Comparison of ENCODE assay signal across 8 cellular contexts in genomic region chr7:140696024-140696678, GRCh38. TPM values are rescaled to one million over a fixed set of nuclear protein-coding genes. Genes with fewer than 3 reads are reported as not detected.
A peak's percentile ranks its signal among the peaks of the same experiment; 100 is the strongest.
DNase-seq lines count a peak whose midpoint lies in the region; ATAC-seq and TF ChIP-seq lines count a peak whose summit lies in the region.

No MANE protein-coding gene starts in this region.

- peaks cover 30% of the 10 kb centered on the region for H3K4me1 Mint-ChIP-seq in activated CD4-positive, alpha-beta T cell treated with anti-CD3 and anti-CD28 coated beads for 36 hours

- H3K4me3 Mint-ChIP-seq in activated CD4-positive, alpha-beta T cell treated with anti-CD3 and anti-CD28 coated beads for 36 hours = peak overlapping the region; percentile 90

- POLR2A ChIA-PET in A673 (lab: Charles Lee; ENCODE audit: low non-redundant PET) = interaction anchor here (0.6 kb wide), 1 partner anchor 132 kb away, joined by 13 read pairs; no protein-coding TSS in a partner anchor
- POLR2A ChIA-PET in activated CD4-positive, alpha-beta T cell treated with anti-CD3 and anti-CD28 coated beads for 36 hours (lab: Charles Lee) = no interaction called here

- H3K36me3 Mint-ChIP-seq in activated CD4-positive, alpha-beta T cell treated with anti-CD3 and anti-CD28 coated beads for 36 hours (ENCODE audit: low read depth) = peaks cover 18% of the 10 kb centered on the region

- DNase-seq in A673 (ENCODE audit: low spot score) (peak; percentile 96), NCI-H1092 (lab: John Stamatoyannopoulos, UW) (peak; percentile 95), dorsolateral prefrontal cortex (peak in 9 of 10 donors; percentile 44 to 99 (median 97)), lower leg skin (ENCODE audit: low spot score in 2 of 2) (peak; percentile 93 to 99)
- DNase-seq in activated CD4-positive, alpha-beta T cell treated with anti-CD3 and anti-CD28 coated beads for 36 hours = peak; percentile 98
- DNase-seq in stimulated activated CD4-positive, alpha-beta T cell treated with anti-CD3 and anti-CD28 coated beads, Interleukin-4, amount 100 ng/mL, for 48 hours (ENCODE audit: low read depth in 2 of 2) = peak; percentile 94 to 96

- TF ChIP-seq CTCF in A673 (conservative IDR thresholded peaks at IDR 0.05; ENCODE audit: low read depth, low read length) (no peak), dorsolateral prefrontal cortex (IDR thresholded peaks at IDR 0.05 in 54 of 56, conservative IDR thresholded peaks at IDR 0.05 in 2 of 56; ENCODE audit: low read depth in 1 of 56, partially characterized antibody in 56 of 56) (peak in 1 of 56 donors; percentile 7), lower leg skin (IDR thresholded peaks at IDR 0.05) (no peak)

- intact Hi-C loops in A673 (cut with micrococcal nuclease; ENCODE audit: unreplicated experiment) (loop anchor here (10.0 kb wide), 1 partner anchor 839 kb away; no protein-coding TSS in a partner anchor), dorsolateral prefrontal cortex (cut with DNase I) (loop anchor here in 1 of 2 donors (5.0 kb wide), 2 partner anchors 226 to 316 kb away; partner anchors contain the start of genes BRAF and MRPS33), lower leg skin (cut with DNase I; ENCODE audit: low total_unique reads) (no loop called here)
- intact Hi-C loops in activated CD4-positive, alpha-beta T cell treated with anti-CD3 and anti-CD28 coated beads for 36 hours (cut with DNase I, micrococcal nuclease) = loop anchor here (1.0 to 2.0 kb wide), 10 partner anchors 23 to 1043 kb away; partner anchors contain the start of genes MKRN1 (in 2 of the 2), MRPS33 (in 2 of the 2), AGK (in 1 of the 2) and BRAF (in 1 of the 2)

- no peaks in the 10 kb centered on the region for H3K27me3 ChIP-seq in A673 (replicated peaks; ENCODE audit: insufficient read depth, low read depth, low read length, poor library complexity)
- no peaks in the 10 kb centered on the region for H3K27me3 ChIP-seq in dorsolateral prefrontal cortex

- no peaks in the 10 kb centered on the region for H3K9me3 ChIP-seq in A673 (ENCODE audit: low read depth, low read length, poor library complexity, severe bottlenecking)

- H3K27me3 Mint-ChIP-seq in activated CD4-positive, alpha-beta T cell treated with anti-CD3 and anti-CD28 coated beads for 36 hours = no peaks in the 10 kb centered on the region

- no peaks in the 10 kb centered on the region for H3K36me3 ChIP-seq in A673 (ENCODE audit: insufficient read depth, low read length, poor library complexity, severe bottlenecking)

- BruUV-seq in A673 (replicated peaks; lab: Mats Ljungman, UMichigan) = TSS peak; percentile 87

- peaks cover 13% of the 10 kb centered on the region for H3K4me1 ChIP-seq in A673 (ENCODE audit: insufficient read depth, low read length, poor library complexity, severe bottlenecking)

- ATAC-seq in GM18502 (IDR thresholded peaks at IDR 0.05; ENCODE audit: poor library complexity, unreplicated experiment) (peak; percentile 5), HG02840 (IDR thresholded peaks at IDR 0.05; ENCODE audit: low FRiP score, unreplicated experiment) (no peak)
- no peak for ATAC-seq in activated CD4-positive, alpha-beta T cell treated with anti-CD3 and anti-CD28 coated beads for 36 hours

- WGBS in lower leg skin, 2 donors = 17 to 22% methylated on average over 22 of the region's 23 CpGs

- H3K27ac ChIP-seq in A673 (ENCODE audit: low read depth, low read length, poor library complexity, severe bottlenecking) (peak overlapping the region; percentile 89), dorsolateral prefrontal cortex (peak overlapping the region; percentile 72 to 100 (median 97))

- H3K27ac Mint-ChIP-seq in activated CD4-positive, alpha-beta T cell treated with anti-CD3 and anti-CD28 coated beads for 36 hours = peak overlapping the region; percentile 97

- H3K4me3 ChIP-seq in A673 (ENCODE audit: low read depth, low read length, poor library complexity, severe bottlenecking) (peak overlapping the region; percentile 81), dorsolateral prefrontal cortex (peak overlapping the region; percentile 59 to 97 (median 86)), lower leg skin (ENCODE audit: low read depth, poor library complexity, severe bottlenecking) (peak overlapping the region; percentile 73)

- CTCF ChIA-PET in A673 (lab: Charles Lee) = interaction anchor here (0.7 kb wide), 1 partner anchor 443 kb away, joined by 6 read pairs; no protein-coding TSS in a partner anchor
- CTCF ChIA-PET in activated CD4-positive, alpha-beta T cell treated with anti-CD3 and anti-CD28 coated beads for 36 hours (lab: Charles Lee) = interaction anchor here (0.7 to 1.5 kb wide), 5 partner anchors 8 to 286 kb away, joined by 4 to 8 read pairs (median 4); no protein-coding TSS in a partner anchor

- no peak for TF ChIP-seq POLR2A in lower leg skin (IDR thresholded peaks at IDR 0.05)

- H3K9me3 Mint-ChIP-seq in activated CD4-positive, alpha-beta T cell treated with anti-CD3 and anti-CD28 coated beads for 36 hours (ENCODE audit: low read depth) = no peaks in the 10 kb centered on the region

RNA-seq across cellular contexts. Expression of gene NDUFB2, which starts 0.4 kb away (rescaled TPM):
- total RNA-seq in A673 (2021) (180 and 192 TPM in 2 replicates), dorsolateral prefrontal cortex (100 to 1,000 TPM; 147 to 282 (median 221) TPM), lower leg skin (100 to 1,000 TPM; 153 to 309 (median 188) TPM)
- 100 to 1,000 TPM in 1 of 2 experiments, 10 to 100 TPM in 1; 83.8 to 162 TPM for total RNA-seq in activated CD4-positive, alpha-beta T cell treated with anti-CD3 and anti-CD28 coated beads for 36 hours

RNA-seq across cellular contexts. Expression of gene ADCK2, which starts 23.4 kb away (rescaled TPM):
- total RNA-seq in A673 (2021) (7.5 and 12.3 TPM in 2 replicates), dorsolateral prefrontal cortex (10 to 100 TPM; 18.7 to 40.2 (median 29.5) TPM), lower leg skin (10 to 100 TPM; 48.0 to 65.9 (median 57.0) TPM)
- 10 to 100 TPM; 16.5 to 25.7 TPM for total RNA-seq in activated CD4-positive, alpha-beta T cell treated with anti-CD3 and anti-CD28 coated beads for 36 hours

RNA-seq across cellular contexts. Expression of gene DENND2A, which starts 55.5 kb away (rescaled TPM):
- total RNA-seq in A673 (2021) (0.49 and 0.87 TPM in 2 replicates), dorsolateral prefrontal cortex (10 to 100 TPM; 19.7 to 79.9 (median 34.1) TPM), lower leg skin (1 to 10 TPM in 3 of 4 donors, under 1 TPM in 1; 0.97 to 2.5 (median 2.2) TPM)
- total RNA-seq in activated CD4-positive, alpha-beta T cell treated with anti-CD3 and anti-CD28 coated beads for 36 hours = not detected

Comparison
In these comparisons a context has a peak if more than half of its experiments do, and no peak if none do; other contexts are left out.
1. RNA of gene DENND2A, which starts 55.5 kb away (total RNA-seq): 19.7 to 79.9 TPM in dorsolateral prefrontal cortex; 0.97 to 2.5 TPM in lower leg skin, 0.49 to 0.87 TPM in A673 and not detected in activated CD4-positive, alpha-beta T cell treated with anti-CD3 and anti-CD28 coated beads for 36 hours; every median in the first group is over 4 times any median in the second.
2. Peak in every context shown above with its lines, with median percentiles within 50 percentile points of each other: DNase-seq and H3K4me3 ChIP-seq.